14 cellular contexts compared by ENCODE assay signal in genomic region chr21:46409641-46410406, GRCh38.
"Had no signal": no experiment of that assay in that cellular context is flagged by ENCODE, and none has a peak within 500 bp of the region (broad histone marks: within the 10 kb centered on the region; RNA-seq: fewer than 3 reads in every experiment).

No MANE protein-coding gene starts in this region.

- H3K4me3 Mint-ChIP-seq: activated CD4-positive, alpha-beta memory T cell treated with anti-CD3 and anti-CD28 coated beads, Interleukin-2, amount 10 ng/mL, durations not matched to agents 7 days and 5 days; activated CD4-positive, alpha-beta T cell treated with anti-CD3 and anti-CD28 coated beads for 36 hours; activated naive CD8-positive, alpha-beta T cell treated with anti-CD3 and anti-CD28 coated beads, Interleukin-2, amount 50 U/mL, for 24 hours; stimulated activated memory B cell treated with anti-CD40 and anti-IgM and Interleukin-4, amounts not matched to agents 10 μg/mL and 1 μg/mL and 100 μg/mL, for 72 hours; T-cell had no signal

- H3K4me3 ChIP-seq: coronary artery, gastroesophageal sphincter, left lung, right lobe of liver, transverse colon had no signal

- H3K27ac ChIP-seq: coronary artery, gastroesophageal sphincter, left lung, parathyroid adenoma, right lobe of liver, transverse colon, VCaP had no signal

- H3K27me3 ChIP-seq: gastroesophageal sphincter, left lung, right lobe of liver, transverse colon had no signal

- H3K79me2 ChIP-seq: parathyroid adenoma had no signal

- H3K9me3 ChIP-seq: gastroesophageal sphincter, left lung, right lobe of liver, transverse colon had no signal

- H3K27me3 Mint-ChIP-seq: activated CD4-positive, alpha-beta memory T cell treated with anti-CD3 and anti-CD28 coated beads, Interleukin-2, amount 10 ng/mL, durations not matched to agents 7 days and 5 days; activated CD4-positive, alpha-beta T cell treated with anti-CD3 and anti-CD28 coated beads for 36 hours; activated naive CD8-positive, alpha-beta T cell treated with anti-CD3 and anti-CD28 coated beads, Interleukin-2, amount 50 U/mL, for 24 hours; stimulated activated memory B cell treated with anti-CD40 and anti-IgM and Interleukin-4, amounts not matched to agents 10 μg/mL and 1 μg/mL and 100 μg/mL, for 72 hours; T-cell had no signal

- H2AFZ ChIP-seq: parathyroid adenoma had no signal

- H3K4me1 ChIP-seq: gastroesophageal sphincter, left lung, parathyroid adenoma, right lobe of liver, transverse colon had no signal

- H3K27ac Mint-ChIP-seq: activated CD4-positive, alpha-beta memory T cell treated with anti-CD3 and anti-CD28 coated beads, Interleukin-2, amount 10 ng/mL, durations not matched to agents 7 days and 5 days; activated CD4-positive, alpha-beta T cell treated with anti-CD3 and anti-CD28 coated beads for 36 hours; activated naive CD8-positive, alpha-beta T cell treated with anti-CD3 and anti-CD28 coated beads, Interleukin-2, amount 50 U/mL, for 24 hours; stimulated activated memory B cell treated with anti-CD40 and anti-IgM and Interleukin-4, amounts not matched to agents 10 μg/mL and 1 μg/mL and 100 μg/mL, for 72 hours; T-cell had no signal

- DNase-seq: activated CD4-positive, alpha-beta memory T cell treated with anti-CD3 and anti-CD28 coated beads, Interleukin-2, amount 10 ng/mL, durations not matched to agents 7 days and 5 days; activated CD4-positive, alpha-beta T cell treated with anti-CD3 and anti-CD28 coated beads for 36 hours; activated CD8-positive, alpha-beta memory T cell treated with anti-CD3 and anti-CD28 coated beads, Interleukin-2, amount 50 U/mL, for 48 hours; activated naive CD8-positive, alpha-beta T cell treated with anti-CD3 and anti-CD28 coated beads, Interleukin-2, amount 50 U/mL, for 24 hours; effector CD8-positive, alpha-beta T cell; T-cell; transverse colon had no signal

- H3K4me1 Mint-ChIP-seq: activated CD4-positive, alpha-beta T cell treated with anti-CD3 and anti-CD28 coated beads for 36 hours; activated naive CD8-positive, alpha-beta T cell treated with anti-CD3 and anti-CD28 coated beads, Interleukin-2, amount 50 U/mL, for 24 hours; stimulated activated memory B cell treated with anti-CD40 and anti-IgM and Interleukin-4, amounts not matched to agents 10 μg/mL and 1 μg/mL and 100 μg/mL, for 72 hours had no signal

- H3K9ac ChIP-seq: parathyroid adenoma had no signal

- ATAC-seq: activated CD4-positive, alpha-beta T cell treated with anti-CD3 and anti-CD28 coated beads for 36 hours; activated naive CD8-positive, alpha-beta T cell treated with anti-CD3 and anti-CD28 coated beads, Interleukin-2, amount 50 U/mL, for 24 hours; gastroesophageal sphincter; left lung; right lobe of liver; stimulated activated memory B cell treated with anti-CD40 and anti-IgM and Interleukin-4, amounts not matched to agents 10 μg/mL and 1 μg/mL and 100 μg/mL, for 72 hours; T-cell had no signal

- H3K9me3 Mint-ChIP-seq: activated CD4-positive, alpha-beta memory T cell treated with anti-CD3 and anti-CD28 coated beads, Interleukin-2, amount 10 ng/mL, durations not matched to agents 7 days and 5 days; activated naive CD8-positive, alpha-beta T cell treated with anti-CD3 and anti-CD28 coated beads, Interleukin-2, amount 50 U/mL, for 24 hours; stimulated activated memory B cell treated with anti-CD40 and anti-IgM and Interleukin-4, amounts not matched to agents 10 μg/mL and 1 μg/mL and 100 μg/mL, for 72 hours; T-cell had no signal
